In genomic region chr1:40862008-40862863, GRCh38 we compare ENCODE assay signal across 8 cellular contexts. TPM values are rescaled to one million over a fixed set of nuclear protein-coding genes. Genes with fewer than 3 reads are reported as not detected.
A peak's percentile ranks its signal among the peaks of the same experiment; 100 is the strongest.
DNase-seq lines count a peak whose midpoint lies in the region; ATAC-seq and TF ChIP-seq lines count a peak whose summit lies in the region.

A gene with protein sequence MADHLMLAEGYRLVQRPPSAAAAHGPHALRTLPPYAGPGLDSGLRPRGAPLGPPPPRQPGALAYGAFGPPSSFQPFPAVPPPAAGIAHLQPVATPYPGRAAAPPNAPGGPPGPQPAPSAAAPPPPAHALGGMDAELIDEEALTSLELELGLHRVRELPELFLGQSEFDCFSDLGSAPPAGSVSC (minus strand): TSS chr1:40862363. CDS start chr1:40862127, 236 bp downstream.

- intact Hi-C loops in T-helper 1 cell treated with Interleukin-12 subunit alpha and Interleukin-12 subunit beta and Interleukin-4 antibody, amounts not matched to agents 30 ng/mL and 1 ng/mL, for 36 hours (cut with micrococcal nuclease), result loop anchor here (1.0 to 10.0 kb wide), 13 partner anchors 12 to 1455 kb away; partner anchors contain the start of genes CTPS1, NFYC, RIMS3 and ZFP69B
- intact Hi-C loops in left ventricle myocardium superior (cut with micrococcal nuclease) (no loop called here), psoas muscle (cut with DNase I) (no loop called here), uterus (cut with DNase I; ENCODE audit: low total_unique reads) (loop anchor here (5.0 kb wide), 1 partner anchor 85 kb away; no protein-coding TSS in a partner anchor)

- 3 to 10% (median 4%) methylated on average over 34 to 75 of the region's 75 CpGs for WGBS in psoas muscle, 3 donors

- peaks cover 17% of the 10 kb centered on the region for H3K4me1 ChIP-seq in psoas muscle
- peaks cover 0 to 7% of the 10 kb centered on the region in 2 donors for H3K4me1 ChIP-seq in uterus

- no peaks in the 10 kb centered on the region for H3K27me3 ChIP-seq in psoas muscle (ENCODE audit: insufficient read depth in 3 of 3, low read length in 2 of 3)
- H3K27me3 ChIP-seq in uterus, result no peaks in the 10 kb centered on the region

- H3K4me3 ChIP-seq in GM12864 (ENCODE audit: low read depth, low read length) (peak within 1 kb of the TSS; percentile 55), psoas muscle (peak within 1 kb of the TSS; percentile 86), uterus (peak within 1 kb of the TSS; percentile 40 to 93)

- H3K36me3 ChIP-seq in psoas muscle (ENCODE audit: insufficient read depth in 1 of 2, low read depth in 1 of 2) (no peaks in the 10 kb centered on the region), uterus (no peaks in the 10 kb centered on the region)

- no peaks in the 10 kb centered on the region for H3K9me3 ChIP-seq in psoas muscle
- no peaks in the 10 kb centered on the region for H3K9me3 ChIP-seq in uterus

- TF ChIP-seq CTCF in GM12864 (IDR thresholded peaks at IDR 0.05; ENCODE audit: low read depth, low read length, missing control alignments) (no peak), psoas muscle (IDR thresholded peaks at IDR 0.05) (peak; percentile 18), uterus (IDR thresholded peaks at IDR 0.05) (peak in 3 of 4 experiments; percentile 30 to 32 (median 31))

- peak within 1 kb of the TSS; percentile 94 for H3K27ac ChIP-seq in psoas muscle
- peak within 1 kb of the TSS; percentile 85 to 95 for H3K27ac ChIP-seq in uterus

- TF ChIP-seq POLR2A in uterus (IDR thresholded peaks at IDR 0.05), result peak; percentile 98 to 99

- DNase-seq in GM12864 (ENCODE audit: low read depth) (no peak), NCI-H1105 treated with DMSO at 0.1 percent for 48 hours (lab: John Stamatoyannopoulos, UW) (peak; percentile 87), amygdala (lab: John Stamatoyannopoulos, UW) (peak in 55 of 56 donors; percentile 48 to 95 (median 84)), left ventricle myocardium superior (peak; percentile 98), psoas muscle (peak; percentile 95 to 98), uterus (peak; percentile 95 to 97)

- peak; percentile 88 for ATAC-seq in HG02623 (IDR thresholded peaks at IDR 0.05; ENCODE audit: unreplicated experiment)
- peak; percentile 91 for ATAC-seq in left ventricle myocardium superior
- peak; percentile 94 to 97 (median 96) for ATAC-seq in psoas muscle

RNA-seq across cellular contexts. Expression of the gene that starts here (rescaled TPM):
- 14.1 and 16.7 TPM in 2 replicates for total RNA-seq in T-helper 1 cell treated with Interleukin-12 subunit alpha and Interleukin-12 subunit beta and Interleukin-4 antibody, amounts not matched to agents 30 ng/mL and 1 ng/mL, for 36 hours
- total RNA-seq in left ventricle myocardium superior (45.4 TPM), psoas muscle (10 to 100 TPM; 16.0 to 24.7 (median 18.6) TPM), uterus (10 to 100 TPM in 3 of 4 donors, 1 to 10 TPM in 1; 4.1 to 99.9 (median 19.9) TPM)
- polyA plus RNA-seq in psoas muscle, result 10 to 100 TPM in 1 of 3 donors, 1 to 10 TPM in 2; 5.6 to 40.9 (median 6.6) TPM

Comparison
In these comparisons a context has a peak if more than half of its experiments do, and no peak if none do; other contexts are left out.
1. intact Hi-C loops: an anchor here in T-helper 1 cell treated with Interleukin-12 subunit alpha and Interleukin-12 subunit beta and Interleukin-4 antibody, amounts not matched to agents 30 ng/mL and 1 ng/mL, for 36 hours (1.0 to 10.0 kb wide) and uterus (5.0 kb wide); none called in left ventricle myocardium superior and psoas muscle.